In genomic region chr10:47412869-47413268, GRCh38 we compare ENCODE assay signal across 14 cellular contexts.
"Had no signal": no experiment of that assay in that cellular context is flagged by ENCODE, and none has a peak within 500 bp of the region (broad histone marks: within the 10 kb centered on the region; RNA-seq: fewer than 3 reads in every experiment).

No MANE protein-coding gene starts in this region.

- H3K27ac ChIP-seq: breast epithelium, epithelial cell of prostate, psoas muscle had no signal

- H3K27me3 ChIP-seq: breast epithelium had no signal

- DNase-seq: activated CD4-positive, alpha-beta memory T cell treated with anti-CD3 and anti-CD28 coated beads, Interleukin-2, amount 10 ng/mL, durations not matched to agents 7 days and 5 days; activated CD4-positive, CD25-positive, alpha-beta regulatory T cell treated with anti-CD3 and anti-CD28 coated beads, Interleukin-2, amount 50 U/mL, for 72 hours; activated CD8-positive, alpha-beta memory T cell treated with anti-CD3 and anti-CD28 coated beads, Interleukin-2, amount 50 U/mL, for 4 hours; activated gamma-delta T cell treated with Interleukin-2 at 50 U/mL for 16 hours; activated naive CD8-positive, alpha-beta T cell treated with anti-CD3 and anti-CD28 coated beads for 36 hours; activated T-cell treated with anti-CD3 and anti-CD28 coated beads, Interleukin-2, amount 50 U/mL, for 72 hours; aorta; left colon; mammary epithelial cell; occipital lobe; psoas muscle; stimulated activated CD4-positive, alpha-beta T cell treated with anti-CD3 and anti-CD28 coated beads, Interleukin-4, amount 100 ng/mL, for 1 hour had no signal

- H3K36me3 ChIP-seq: breast epithelium had no signal

- ATAC-seq: activated T-cell treated with anti-CD3 and anti-CD28 coated beads, Interleukin-2, amount 50 U/mL, for 72 hours; left colon; psoas muscle had no signal

- H3K4me3 ChIP-seq: breast epithelium, psoas muscle had no signal

- H3K9me3 ChIP-seq: breast epithelium, psoas muscle had no signal

- H3K4me1 ChIP-seq: breast epithelium, psoas muscle had no signal
